In the genomic region with DNA sequence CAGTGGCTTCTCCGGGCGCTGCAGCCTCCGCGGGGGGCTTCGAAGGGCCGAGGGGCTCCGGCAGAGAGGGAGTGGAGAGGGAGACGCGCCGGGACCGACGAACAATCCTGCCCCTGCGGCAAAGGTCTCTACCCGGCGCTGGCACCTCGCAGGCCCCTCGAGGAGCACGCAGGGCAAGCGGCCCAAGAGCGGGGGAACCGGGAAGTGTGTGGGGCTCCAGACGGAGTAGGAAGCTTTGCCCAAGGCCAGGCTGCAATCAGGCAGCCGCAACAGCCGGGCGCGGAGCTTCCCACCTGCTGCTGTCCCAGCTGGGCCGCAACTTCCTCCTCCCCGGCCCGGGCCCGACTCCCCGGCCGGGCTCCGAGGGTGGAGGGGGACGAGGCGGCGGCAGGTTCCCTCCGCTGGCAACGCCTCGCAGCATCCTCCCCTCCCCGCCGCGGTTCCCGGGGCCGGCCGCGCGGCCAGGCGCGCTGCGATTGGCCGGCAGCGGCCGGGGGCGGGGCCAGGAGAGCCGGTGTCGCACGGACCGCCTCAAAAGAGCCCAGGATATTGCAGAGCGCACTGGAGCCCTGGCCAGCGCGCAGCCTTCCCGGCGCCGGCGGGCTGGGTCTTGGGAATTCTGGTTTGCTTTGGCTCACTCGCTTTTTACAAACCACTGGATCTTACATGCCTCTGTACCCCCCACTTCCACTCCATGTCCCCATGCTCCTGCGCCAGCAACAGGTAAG, we compare ENCODE assay signal across 8 cellular contexts. TPM values are rescaled to one million over a fixed set of nuclear protein-coding genes. Genes with fewer than 3 reads are reported as not detected.
DNase-seq lines count a peak whose midpoint lies in the region; ATAC-seq and TF ChIP-seq lines count a peak whose summit lies in the region.

A gene (plus strand): TSS at position 554 of the 728 bp plus-strand sequence. CDS start 5,508 bp downstream, outside the sequence.

- peak within 1 kb of the TSS; percentile 88 for H3K4me3 ChIP-seq in endodermal cell (ENCODE audit: low read length)

- peak; percentile 98 for ATAC-seq in HG03103 (IDR thresholded peaks at IDR 0.05; ENCODE audit: low read depth, unreplicated experiment)

- peaks cover 13% of the 10 kb centered on the region for H3K4me1 Mint-ChIP-seq in endodermal cell

- H3K27ac Mint-ChIP-seq in endodermal cell: peak within 1 kb of the TSS; percentile 57

- peaks cover 57% of the 10 kb centered on the region for H3K27me3 ChIP-seq in endodermal cell (ENCODE audit: control insufficient read depth, insufficient read depth, low read length, poor library complexity, severe bottlenecking)

- no peaks in the 10 kb centered on the region for H3K9me3 Mint-ChIP-seq in endodermal cell

- TF ChIP-seq POLR2A in GM18951 (IDR thresholded peaks at IDR 0.05; ENCODE audit: extremely low read depth, insufficient read depth, insufficient read length): peak; percentile 66

- peak; percentile 44 for DNase-seq in AG09319 (ENCODE audit: extremely low read depth, low read depth)
- DNase-seq in NCI-H2196 (lab: John Stamatoyannopoulos, UW; ENCODE audit: unreplicated experiment): peak; percentile 93
- DNase-seq in activated CD4-positive, alpha-beta T cell treated with anti-CD3 and anti-CD28 coated beads for 48 hours: peak; percentile 67
- DNase-seq in endodermal cell: peak; percentile 98
- DNase-seq in medulla oblongata (ENCODE audit: extremely low spot score): peak; percentile 94
- peak; percentile 48 to 53 for DNase-seq in stimulated activated CD8-positive, alpha-beta memory T cell treated with anti-CD3 and anti-CD28 coated beads, Interleukin-15, amount 100 ng/mL, for 48 hours (ENCODE audit: low read depth in 2 of 2)

- H3K9me3 ChIP-seq in endodermal cell (ENCODE audit: control insufficient read depth, low read length): no peaks in the 10 kb centered on the region

- H3K9ac ChIP-seq in endodermal cell (ENCODE audit: extremely low read depth, low read length, poor library complexity, severe bottlenecking): peak within 1 kb of the TSS; percentile 18

- H3K27me3 Mint-ChIP-seq in endodermal cell (ENCODE audit: insufficient read depth): peaks cover 39% of the 10 kb centered on the region

- peak within 1 kb of the TSS; percentile 82 for H3K4me3 Mint-ChIP-seq in endodermal cell

- 0% methylated on average over 16 to 67 of the region's 67 CpGs for WGBS in endodermal cell (ENCODE audit: insufficient coverage in 1 of 2, insufficient read length in 1 of 2), 2 experiments

- TF ChIP-seq CTCF in AG09319 (IDR thresholded peaks at IDR 0.05; ENCODE audit: low read depth, low read length): no peak
- TF ChIP-seq CTCF in endodermal cell (conservative IDR thresholded peaks at IDR 0.05): no peak

- no peaks in the 10 kb centered on the region for H3K4me1 ChIP-seq in endodermal cell (ENCODE audit: control insufficient read depth, insufficient read depth, low read length)

- in situ Hi-C loops in GM18951 (cut with MboI; ENCODE audit: low sequenced_read_pairs, unreplicated experiment): no loop called here

- H3K27ac ChIP-seq in endodermal cell (ENCODE audit: low read depth, low read length): no peak within 1 kb of the TSS

- no peaks in the 10 kb centered on the region for H3K36me3 ChIP-seq in endodermal cell (ENCODE audit: control insufficient read depth, insufficient read depth, low read length)

- no peaks in the 10 kb centered on the region for H3K36me3 Mint-ChIP-seq in endodermal cell (ENCODE audit: low read depth)

RNA-seq across cellular contexts. Expression of the gene that starts here (rescaled TPM):
- total RNA-seq in endodermal cell: 1 to 10 TPM in 1 of 2 donors, under 1 TPM in 1; 0.35 to 1.3 TPM
- polyA plus RNA-seq in endodermal cell (2013, experiment 1 of 2): 0.82 TPM
- polyA plus RNA-seq in endodermal cell (2013, experiment 2 of 2): 0.62 TPM

Comparison
In these comparisons a context has a peak if more than half of its experiments do, and no peak if none do; other contexts are left out.
1. DNase-seq: peak in every context shown above with its lines; median percentile 98 in endodermal cell; 94 in medulla oblongata; 93 in NCI-H2196; 67 in activated CD4-positive, alpha-beta T cell treated with anti-CD3 and anti-CD28 coated beads for 48 hours; 50 in stimulated activated CD8-positive, alpha-beta memory T cell treated with anti-CD3 and anti-CD28 coated beads, Interleukin-15, amount 100 ng/mL, for 48 hours; 44 in AG09319.